Comparison of ENCODE assay signal across 21 cellular contexts in genomic region chr12:92897844-92898243, GRCh38. TPM values are rescaled to one million over a fixed set of nuclear protein-coding genes. Genes with fewer than 3 reads are reported as not detected.
DNase-seq lines count a peak whose midpoint lies in the region; ATAC-seq and TF ChIP-seq lines count a peak whose summit lies in the region.
"Had no signal": no experiment of that assay in that cellular context is flagged by ENCODE, and none has a peak within 500 bp of the region (broad histone marks: within the 10 kb centered on the region; RNA-seq: fewer than 3 reads in every experiment).

No MANE protein-coding gene starts in this region.

- intact Hi-C loops in heart right ventricle (cut with DNase I): loop anchor here in 1 of 10 donors (2.0 kb wide), 1 partner anchor 79 kb away; no protein-coding TSS in a partner anchor
- intact Hi-C loops in heart left ventricle (cut with DNase I): no loop called here
- intact Hi-C loops in psoas muscle (cut with DNase I): no loop called here
- intact Hi-C loops in CD4-positive, alpha-beta T cell (cut with DNase I, micrococcal nuclease): no loop called here

- H3K4me1 Mint-ChIP-seq in effector memory CD8-positive, alpha-beta T cell (ENCODE audit: low read depth in 2 of 2): peaks cover 6 to 17% of the 10 kb centered on the region in 2 donors
- peaks cover 43% of the 10 kb centered on the region for H3K4me1 Mint-ChIP-seq in CD4-positive, alpha-beta T cell (ENCODE audit: low read depth)

- ATAC-seq in heart right ventricle: no peak
- no peak for ATAC-seq in heart left ventricle
- no peak for ATAC-seq in psoas muscle
- ATAC-seq in effector memory CD8-positive, alpha-beta T cell (replicated peaks): no peak
- ATAC-seq in CD4-positive, alpha-beta T cell (ENCODE audit: poor library complexity): no peak
- no peak for ATAC-seq in HG03439 (IDR thresholded peaks at IDR 0.05; ENCODE audit: unreplicated experiment)
- ATAC-seq: K562 had no signal

- H3K9me3 ChIP-seq in heart right ventricle (no peaks in the 10 kb centered on the region), heart left ventricle (no peaks in the 10 kb centered on the region), psoas muscle (no peaks in the 10 kb centered on the region)
- H3K9me3 ChIP-seq in CD4-positive, alpha-beta T cell (ENCODE audit: control insufficient read depth, low read length): no peaks in the 10 kb centered on the region
- H3K9me3 ChIP-seq: SJCRH30 had no signal

- no peak for DNase-seq in heart right ventricle
- no peak for DNase-seq in heart left ventricle
- DNase-seq in epithelial cell of prostate (ENCODE audit: low read depth, low spot score): no peak
- no peak for DNase-seq in psoas muscle
- DNase-seq in H7: no peak
- DNase-seq in effector memory CD8-positive, alpha-beta T cell: no peak
- DNase-seq in CD4-positive, alpha-beta T cell: no peak
- DNase-seq: 8988T, EL, GF-D8, NCI-H1092, NCI-H1436, NCI-H2029, NCI-H226, NCI-H510A treated with DMSO at 0.1 percent for 48 hours, NCI-H748 treated with DMSO at 0.1 percent for 48 hours, PC-9, SJCRH30 had no signal

- peaks cover 3% of the 10 kb centered on the region for H3K36me3 Mint-ChIP-seq in effector memory CD8-positive, alpha-beta T cell (ENCODE audit: insufficient read depth)
- peaks cover 16% of the 10 kb centered on the region for H3K36me3 Mint-ChIP-seq in CD4-positive, alpha-beta T cell (ENCODE audit: low read depth)

- 97 to 99% methylated on average over 5 of the region's 5 CpGs for WGBS in heart right ventricle, 2 donors
- 94 to 98% (median 98%) methylated on average over 5 of the region's 5 CpGs for WGBS in heart left ventricle, 4 donors
- WGBS in psoas muscle, 3 donors: 94 to 97% (median 96%) methylated on average over 5 of the region's 5 CpGs

- POLR2A ChIA-PET in CD4-positive, alpha-beta T cell (lab: Charles Lee): no interaction called here

- H3K27me3 Mint-ChIP-seq in effector memory CD8-positive, alpha-beta T cell: no peaks in the 10 kb centered on the region
- no peaks in the 10 kb centered on the region for H3K27me3 Mint-ChIP-seq in CD4-positive, alpha-beta T cell
- H3K27me3 Mint-ChIP-seq: B cell had no signal

- no peak for TF ChIP-seq POLR2A in heart left ventricle (IDR thresholded peaks at IDR 0.05)

- H3K9me3 Mint-ChIP-seq in effector memory CD8-positive, alpha-beta T cell: no peaks in the 10 kb centered on the region
- H3K9me3 Mint-ChIP-seq in CD4-positive, alpha-beta T cell: no peaks in the 10 kb centered on the region

- no peak overlapping the region for H3K4me3 Mint-ChIP-seq in effector memory CD8-positive, alpha-beta T cell
- no peak overlapping the region for H3K4me3 Mint-ChIP-seq in CD4-positive, alpha-beta T cell
- H3K4me3 Mint-ChIP-seq: B cell had no signal

- H3K27ac ChIP-seq in heart right ventricle (peak overlapping the region in 7 of 10 donors; percentile 22 to 86 (median 83)), heart left ventricle (peak overlapping the region in 4 of 12 donors; percentile 14 to 50 (median 38)), epithelial cell of prostate (peak overlapping the region; percentile 97), psoas muscle (peak overlapping the region; percentile 94)
- H3K27ac ChIP-seq in CD4-positive, alpha-beta T cell (ENCODE audit: low read depth, low read length): no peak overlapping the region
- H3K27ac ChIP-seq: PC-9, SJCRH30 had no signal

- H3K27me3 ChIP-seq in heart right ventricle: no peaks in the 10 kb centered on the region
- no peaks in the 10 kb centered on the region for H3K27me3 ChIP-seq in heart left ventricle
- H3K27me3 ChIP-seq in psoas muscle (ENCODE audit: insufficient read depth in 3 of 3, low read length in 2 of 3): no peaks in the 10 kb centered on the region
- H3K27me3 ChIP-seq in H7 (ENCODE audit: control insufficient read depth, insufficient read depth, low read length): no peaks in the 10 kb centered on the region
- H3K27me3 ChIP-seq in CD4-positive, alpha-beta T cell (ENCODE audit: control insufficient read depth, insufficient read depth, low read length): no peaks in the 10 kb centered on the region
- H3K27me3 ChIP-seq: SJCRH30 had no signal

- H3K4me1 ChIP-seq in heart right ventricle (peaks cover 0 to 46% (median 40%) of the 10 kb centered on the region in 9 donors), heart left ventricle (peaks cover 2 to 49% (median 30%) of the 10 kb centered on the region in 12 donors), psoas muscle (peaks cover 51% of the 10 kb centered on the region)

- CTCF ChIA-PET in CD4-positive, alpha-beta T cell (lab: Charles Lee): interaction anchor here (0.7 kb wide), 1 partner anchor 1850 kb away, joined by 3 read pairs; no protein-coding TSS in a partner anchor

- H3K4me3 ChIP-seq in heart right ventricle (no peak overlapping the region), heart left ventricle (no peak overlapping the region), psoas muscle (no peak overlapping the region), H7 (ENCODE audit: insufficient read depth, low read depth, low read length) (no peak overlapping the region)
- H3K4me3 ChIP-seq: K562, PC-9, SJCRH30 had no signal

- no peak for TF ChIP-seq CTCF in heart right ventricle (IDR thresholded peaks at IDR 0.05)
- no peak for TF ChIP-seq CTCF in heart left ventricle (IDR thresholded peaks at IDR 0.05)
- no peak for TF ChIP-seq CTCF in psoas muscle (IDR thresholded peaks at IDR 0.05)
- no peak for TF ChIP-seq CTCF in CD4-positive, alpha-beta T cell (IDR thresholded peaks at IDR 0.05)

- peaks cover 0 to 8% (median 0%) of the 10 kb centered on the region in 9 donors for H3K36me3 ChIP-seq in heart right ventricle
- peaks cover 0 to 5% (median 0%) of the 10 kb centered on the region in 9 donors for H3K36me3 ChIP-seq in heart left ventricle
- H3K36me3 ChIP-seq in psoas muscle (ENCODE audit: insufficient read depth in 1 of 2, low read depth in 1 of 2): no peaks in the 10 kb centered on the region
- no peaks in the 10 kb centered on the region for H3K36me3 ChIP-seq in H7 (replicated peaks; ENCODE audit: control insufficient read depth, insufficient read depth, low read length)
- H3K36me3 ChIP-seq: SJCRH30 had no signal

- no peak overlapping the region for H3K27ac Mint-ChIP-seq in effector memory CD8-positive, alpha-beta T cell
- H3K27ac Mint-ChIP-seq in CD4-positive, alpha-beta T cell: no peak overlapping the region
- H3K27ac Mint-ChIP-seq: B cell had no signal

RNA-seq across cellular contexts. Expression of gene EEA1, which starts 31.3 kb away (rescaled TPM):
- total RNA-seq in heart right ventricle (10 to 100 TPM; 21.7 to 41.6 (median 33.8) TPM), heart left ventricle (10 to 100 TPM; 14.5 to 45.5 (median 29.9) TPM), psoas muscle (10 to 100 TPM; 27.7 to 51.8 (median 37.1) TPM)
- polyA plus RNA-seq in heart right ventricle (1 to 10 TPM; 2.6 to 5.9 TPM), heart left ventricle (1 to 10 TPM; 5.1 to 5.5 TPM), psoas muscle (10 to 100 TPM in 1 of 3 donors, 1 to 10 TPM in 2; 4.1 to 10.9 (median 8.3) TPM)
- total RNA-seq in H7 (2014; rRNA removed; shearing (Covaris generic)): 4.3 and 12.3 TPM in 2 replicates
- 10 to 100 TPM; 10.5 to 11.1 TPM for total RNA-seq in CD4-positive, alpha-beta T cell
